ENCODE assay signal across 2 cellular contexts in genomic region chr7:128633915-128634314, GRCh38.
TF ChIP-seq lines count a peak whose summit lies in the region.

No MANE protein-coding gene starts in this region.

TF ChIP-seq in A549, 52 proteins besides CTCF, POLR2A, EP300 and RAD21:
- TF ChIP-seq REST (IDR thresholded peaks at IDR 0.05) = peak; percentile 57; the same call in 1 of the 2 replicates
TF ChIP-seq in A549: peak in this region for 1; not testable (repeated sequence) for 51.

TF ChIP-seq in GM23338, 12 proteins besides CTCF, POLR2A, EP300 and RAD21:
- TF ChIP-seq REST (IDR thresholded peaks at IDR 0.05; ENCODE audit: unreplicated experiment) = peak; percentile 32
TF ChIP-seq in GM23338: peak in this region for 1; not testable (repeated sequence) for 11.
